ENCODE assay signal across 8 cellular contexts in genomic region chr6:2902470-2902762, GRCh38. TPM values are rescaled to one million over a fixed set of nuclear protein-coding genes. Genes with fewer than 3 reads are reported as not detected.
A peak's percentile ranks its signal among the peaks of the same experiment; 100 is the strongest.
DNase-seq lines count a peak whose midpoint lies in the region; FAIRE-seq and TF ChIP-seq lines count a peak whose summit lies in the region.

No MANE protein-coding gene starts in this region.

- peaks cover 3 to 18% (median 9%) of the 10 kb centered on the region in 3 donors for H3K27me3 Mint-ChIP-seq in immature natural killer cell (ENCODE audit: low read depth in 3 of 3)

- no peaks in the 10 kb centered on the region for H3K36me3 ChIP-seq in HEK293 (ENCODE audit: control insufficient read depth in 2 of 2, insufficient read depth in 1 of 2, low read length in 2 of 2)
- H3K36me3 ChIP-seq in skeletal muscle tissue (ENCODE audit: control insufficient read depth in 3 of 3, insufficient read depth in 3 of 3, low read length in 3 of 3): peaks cover 0 to 6% (median 2%) of the 10 kb centered on the region in 3 donors

- CTCF ChIA-PET in HEK293 (lab: Yijun Ruan, JAX): interaction anchor here (0.7 to 0.9 kb wide), 2 partner anchors 18 to 106 kb away, joined by 3 read pairs; no protein-coding TSS in a partner anchor

- H3K4me1 Mint-ChIP-seq in immature natural killer cell: peaks cover 53 to 56% of the 10 kb centered on the region in 2 donors

- no peaks in the 10 kb centered on the region for H3K9me3 Mint-ChIP-seq in immature natural killer cell

- H3K36me3 Mint-ChIP-seq in immature natural killer cell: peaks cover 23 to 39% (median 25%) of the 10 kb centered on the region in 3 donors

- in situ Hi-C loops in astrocyte of the cerebellum (cut with HindIII; ENCODE audit: low sequenced_read_pairs): no loop called here

- H3K9me3 ChIP-seq in HEK293 (ENCODE audit: control insufficient read depth, insufficient read depth, low read depth, low read length) (no peaks in the 10 kb centered on the region), skeletal muscle tissue (ENCODE audit: control insufficient read depth in 3 of 3, low read length in 3 of 3) (no peaks in the 10 kb centered on the region)

- peak overlapping the region; percentile 93 to 98 (median 94) for H3K27ac Mint-ChIP-seq in immature natural killer cell

- no peak overlapping the region for H3K27ac ChIP-seq in HEK293 (ENCODE audit: extremely low read depth, low read depth, low read length)
- peak overlapping the region; percentile 54 for H3K27ac ChIP-seq in skeletal muscle tissue (ENCODE audit: low read depth, low read length)

- TF ChIP-seq CTCF in HEK293 (tag by site-specific recombination; IDR thresholded peaks at IDR 0.05) (no peak), astrocyte of the cerebellum (IDR thresholded peaks at IDR 0.05; ENCODE audit: low read depth, low read length, missing control alignments) (no peak)

- peak overlapping the region; percentile 96 to 100 (median 99) for H3K4me3 Mint-ChIP-seq in immature natural killer cell

- FAIRE-seq in urothelium cell line (lab: Jason Lieb, UNC): no peak

- no peaks in the 10 kb centered on the region for H3K4me1 ChIP-seq in HEK293 (ENCODE audit: control insufficient read depth, insufficient read depth, low read length)
- peaks cover 15 to 22% (median 20%) of the 10 kb centered on the region in 3 donors for H3K4me1 ChIP-seq in skeletal muscle tissue (ENCODE audit: control insufficient read depth in 3 of 3, insufficient read depth in 3 of 3, low read length in 3 of 3)

- H3K9ac ChIP-seq in skeletal muscle tissue (ENCODE audit: low read depth in 1 of 3, low read length in 3 of 3): peak overlapping the region; percentile 63 to 79 (median 72)

- DNase-seq in astrocyte of the cerebellum (ENCODE audit: low read depth) (no peak), immature natural killer cell (no peak), NOMO-1 treated with DMSO at 0.1 percent for 48 hours (lab: John Stamatoyannopoulos, UW; ENCODE audit: unreplicated experiment) (no peak), urothelium cell line (ENCODE audit: low spot score) (no peak), anterior cingulate cortex (lab: John Stamatoyannopoulos, UW) (no peak), NCI-H187 treated with DMSO at 0.1 percent for 48 hours (lab: John Stamatoyannopoulos, UW) (no peak)

- POLR2A ChIA-PET in HEK293 (lab: Yijun Ruan, JAX): no interaction called here

- no peaks in the 10 kb centered on the region for H3K27me3 ChIP-seq in skeletal muscle tissue (ENCODE audit: control insufficient read depth in 3 of 3, insufficient read depth in 3 of 3, low read length in 3 of 3)

- peak overlapping the region; percentile 44 for H3K4me3 ChIP-seq in HEK293 (ENCODE audit: low read depth, low read length)
- H3K4me3 ChIP-seq in astrocyte of the cerebellum (ENCODE audit: low read depth, low read length): peak overlapping the region; percentile 54
- peak overlapping the region; percentile 81 to 85 (median 81) for H3K4me3 ChIP-seq in skeletal muscle tissue (ENCODE audit: low read length in 3 of 3)

TF ChIP-seq in HEK293, 187 proteins besides CTCF, POLR2A, EP300 and RAD21:
- TF ChIP-seq ZNF629 (tag by site-specific recombination; IDR thresholded peaks at IDR 0.05) (no peak), ZBTB7A (tag by site-specific recombination; IDR thresholded peaks at IDR 0.05; ENCODE audit: low read depth) (no peak)

RNA-seq across cellular contexts. Expression of gene SERPINB9, which starts 0.7 kb away (rescaled TPM):
- 10 to 100 TPM; 20.7 to 50.4 (median 21.7) TPM for polyA plus RNA-seq in immature natural killer cell
- total RNA-seq in skeletal muscle tissue: 3.1 TPM
